In genomic region chr7:151058766-151059361, GRCh38 we compare ENCODE assay signal across 8 cellular contexts. TPM values are rescaled to one million over a fixed set of nuclear protein-coding genes. Genes with fewer than 3 reads are reported as not detected.
DNase-seq lines count a peak whose midpoint lies in the region; ATAC-seq lines count a peak whose summit lies in the region.

No MANE protein-coding gene starts in this region.

- H3K4me3 Mint-ChIP-seq in CD8-positive, alpha-beta memory T cell = peak overlapping the region; percentile 88 to 95 (median 94)

- H3K36me3 ChIP-seq in CD8-positive, alpha-beta memory T cell (ENCODE audit: insufficient read depth, low read length) = no peaks in the 10 kb centered on the region
- H3K36me3 ChIP-seq in HUES48 (ENCODE audit: control insufficient read depth, insufficient read depth, low read length) (no peaks in the 10 kb centered on the region), iPS-15b (ENCODE audit: control insufficient read depth, insufficient read depth, low read length) (no peaks in the 10 kb centered on the region), skeletal muscle tissue (ENCODE audit: control insufficient read depth in 3 of 3, insufficient read depth in 3 of 3, low read length in 3 of 3) (peaks cover 0 to 7% (median 4%) of the 10 kb centered on the region in 3 donors)

- POLR2A ChIA-PET in CD8-positive, alpha-beta memory T cell (lab: Charles Lee) = interaction anchor here (0.8 to 2.1 kb wide), 6 partner anchors 17 to 168 kb away, joined by 3 to 10 read pairs (median 6); partner anchors contain the start of genes ABCB8, ABCF2, FASTK and TMUB1

- peak in 1 of 5 donors; percentile 10 for DNase-seq in CD8-positive, alpha-beta memory T cell
- DNase-seq in activated naive CD4-positive, alpha-beta T cell treated with anti-CD3 and anti-CD28 coated beads, Interleukin-2, amount 50 U/mL, for 72 hours (ENCODE audit: low spot score in 2 of 2) = peak in 1 of 2 donors; percentile 33
- DNase-seq in posterior vena cava (ENCODE audit: low spot score) = no peak
- no peak for DNase-seq in NCI-H187 (lab: John Stamatoyannopoulos, UW)

- H3K9ac ChIP-seq in HUES48 (ENCODE audit: low read depth, low read length) (no peak overlapping the region), iPS-15b (ENCODE audit: low read depth, low read length) (no peak overlapping the region), skeletal muscle tissue (ENCODE audit: low read depth in 1 of 3, low read length in 3 of 3) (peak overlapping the region; percentile 83 to 97 (median 95))

- peaks cover 24 to 47% (median 36%) of the 10 kb centered on the region in 3 donors for H3K4me1 Mint-ChIP-seq in CD8-positive, alpha-beta memory T cell

- peaks cover 36% of the 10 kb centered on the region for H3K4me1 ChIP-seq in CD8-positive, alpha-beta memory T cell (ENCODE audit: insufficient read depth, low read length)
- H3K4me1 ChIP-seq in HUES48 (ENCODE audit: control insufficient read depth, insufficient read depth, low read length) = peaks cover 44% of the 10 kb centered on the region
- H3K4me1 ChIP-seq in iPS-15b (ENCODE audit: control insufficient read depth, insufficient read depth, low read length) = peaks cover 3% of the 10 kb centered on the region
- peaks cover 47 to 51% (median 49%) of the 10 kb centered on the region in 3 donors for H3K4me1 ChIP-seq in skeletal muscle tissue (ENCODE audit: control insufficient read depth in 3 of 3, insufficient read depth in 3 of 3, low read length in 3 of 3)

- intact Hi-C loops in posterior vena cava (cut with DNase I) = no loop called here

- ATAC-seq in activated naive CD4-positive, alpha-beta T cell treated with anti-CD3 and anti-CD28 coated beads, Interleukin-2, amount 50 U/mL, for 72 hours = no peak
- ATAC-seq in HG02588 (IDR thresholded peaks at IDR 0.05; ENCODE audit: unreplicated experiment) = no peak

- H3K4me3 ChIP-seq in CD8-positive, alpha-beta memory T cell (ENCODE audit: low read length) = peak overlapping the region; percentile 94
- H3K4me3 ChIP-seq in HUES48 (ENCODE audit: low read depth, low read length) (peak overlapping the region; percentile 86), iPS-15b (ENCODE audit: low read depth, low read length) (peak overlapping the region; percentile 58), skeletal muscle tissue (ENCODE audit: low read length in 3 of 3) (peak overlapping the region; percentile 86 to 94 (median 90))

- H3K27ac Mint-ChIP-seq in CD8-positive, alpha-beta memory T cell = peak overlapping the region; percentile 88 to 98 (median 98)
- peak overlapping the region; percentile 86 to 90 for H3K27ac Mint-ChIP-seq in activated naive CD4-positive, alpha-beta T cell treated with anti-CD3 and anti-CD28 coated beads, Interleukin-2, amount 50 U/mL, for 72 hours

- H3K9me3 Mint-ChIP-seq in CD8-positive, alpha-beta memory T cell = no peaks in the 10 kb centered on the region
- H3K9me3 Mint-ChIP-seq in activated naive CD4-positive, alpha-beta T cell treated with anti-CD3 and anti-CD28 coated beads, Interleukin-2, amount 50 U/mL, for 72 hours = no peaks in the 10 kb centered on the region

- CTCF ChIA-PET in CD8-positive, alpha-beta memory T cell (lab: Charles Lee) = interaction anchor here (0.6 to 1.6 kb wide), 5 partner anchors 30 to 96 kb away, joined by 3 to 5 read pairs (median 4); partner anchors contain the start of gene ABCB8

- H3K27me3 Mint-ChIP-seq in CD8-positive, alpha-beta memory T cell = no peaks in the 10 kb centered on the region

- peak overlapping the region; percentile 91 for H3K27ac ChIP-seq in CD8-positive, alpha-beta memory T cell (ENCODE audit: low read depth, low read length)
- H3K27ac ChIP-seq in HUES48 (ENCODE audit: low read depth, low read length) = peak overlapping the region; percentile 91
- H3K27ac ChIP-seq in skeletal muscle tissue (ENCODE audit: low read depth, low read length) = peak overlapping the region; percentile 98

- no peaks in the 10 kb centered on the region for H3K9me3 ChIP-seq in CD8-positive, alpha-beta memory T cell (ENCODE audit: low read length)
- no peaks in the 10 kb centered on the region for H3K9me3 ChIP-seq in HUES48 (ENCODE audit: control insufficient read depth, insufficient read depth, low read length)
- no peaks in the 10 kb centered on the region for H3K9me3 ChIP-seq in iPS-15b (ENCODE audit: control insufficient read depth, insufficient read depth, low read length)
- no peaks in the 10 kb centered on the region for H3K9me3 ChIP-seq in skeletal muscle tissue (ENCODE audit: control insufficient read depth in 3 of 3, low read length in 3 of 3)

- no peaks in the 10 kb centered on the region for H3K27me3 ChIP-seq in CD8-positive, alpha-beta memory T cell (ENCODE audit: insufficient read depth, low read length, poor library complexity, severe bottlenecking)
- peaks cover 4% of the 10 kb centered on the region; the same call in 1 of the 2 replicates for H3K27me3 ChIP-seq in HUES48 (ENCODE audit: control insufficient read depth, insufficient read depth, low read length)
- H3K27me3 ChIP-seq in iPS-15b (ENCODE audit: control insufficient read depth, insufficient read depth, low read length) = peaks cover 19% of the 10 kb centered on the region
- no peaks in the 10 kb centered on the region for H3K27me3 ChIP-seq in skeletal muscle tissue (ENCODE audit: control insufficient read depth in 3 of 3, insufficient read depth in 3 of 3, low read length in 3 of 3)

- H3K36me3 Mint-ChIP-seq in CD8-positive, alpha-beta memory T cell = peaks cover 0 to 20% (median 0%) of the 10 kb centered on the region in 3 donors
- H3K36me3 Mint-ChIP-seq in activated naive CD4-positive, alpha-beta T cell treated with anti-CD3 and anti-CD28 coated beads, Interleukin-2, amount 50 U/mL, for 72 hours = no peaks in the 10 kb centered on the region

RNA-seq across cellular contexts. Expression of gene SLC4A2, which starts 0.5 kb away (rescaled TPM):
- total RNA-seq in CD8-positive, alpha-beta memory T cell = 100 to 1,000 TPM; 119 to 121 TPM
- polyA plus RNA-seq in CD8-positive, alpha-beta memory T cell = 25.5 TPM
- total RNA-seq in activated naive CD4-positive, alpha-beta T cell treated with anti-CD3 and anti-CD28 coated beads, Interleukin-2, amount 50 U/mL, for 72 hours = 10 to 100 TPM; 48.9 to 99.6 TPM
- total RNA-seq in skeletal muscle tissue = 31.3 TPM
- 100 to 1,000 TPM; 105 to 212 TPM for total RNA-seq in posterior vena cava

RNA-seq across cellular contexts. Expression of gene CDK5, which starts 1.2 kb away (rescaled TPM):
- 10 to 100 TPM; 20.5 to 23.2 TPM for total RNA-seq in CD8-positive, alpha-beta memory T cell
- 14.3 TPM for polyA plus RNA-seq in CD8-positive, alpha-beta memory T cell
- 10 to 100 TPM; 13.0 to 19.4 TPM for total RNA-seq in activated naive CD4-positive, alpha-beta T cell treated with anti-CD3 and anti-CD28 coated beads, Interleukin-2, amount 50 U/mL, for 72 hours
- 5.7 TPM for total RNA-seq in skeletal muscle tissue
- total RNA-seq in posterior vena cava = 1 to 10 TPM; 5.2 to 7.3 TPM

RNA-seq across cellular contexts. Expression of gene ASIC3, which starts 10.5 kb away (rescaled TPM):
- 1 to 10 TPM; 2.6 to 3.6 TPM for total RNA-seq in CD8-positive, alpha-beta memory T cell
- not detected for polyA plus RNA-seq in CD8-positive, alpha-beta memory T cell
- 10 to 100 TPM in 1 of 2 donors, 1 to 10 TPM in 1; 7.6 to 19.7 TPM for total RNA-seq in activated naive CD4-positive, alpha-beta T cell treated with anti-CD3 and anti-CD28 coated beads, Interleukin-2, amount 50 U/mL, for 72 hours
- total RNA-seq in skeletal muscle tissue (not detected), posterior vena cava (1 to 10 TPM; 1.4 to 1.5 TPM)

RNA-seq across cellular contexts. Expression of gene FASTK, which starts 21.7 kb away (rescaled TPM):
- total RNA-seq in CD8-positive, alpha-beta memory T cell = 10 to 100 TPM; 83.1 to 88.8 TPM
- 52.0 TPM for polyA plus RNA-seq in CD8-positive, alpha-beta memory T cell
- 10 to 100 TPM; 27.0 to 62.0 TPM for total RNA-seq in activated naive CD4-positive, alpha-beta T cell treated with anti-CD3 and anti-CD28 coated beads, Interleukin-2, amount 50 U/mL, for 72 hours
- 55.3 TPM for total RNA-seq in skeletal muscle tissue
- total RNA-seq in posterior vena cava = 10 to 100 TPM; 35.5 to 56.3 TPM

RNA-seq across cellular contexts. Expression of gene TMUB1, which starts 24.4 kb away (rescaled TPM):
- total RNA-seq in CD8-positive, alpha-beta memory T cell = 10 to 100 TPM; 81.7 to 83.5 TPM
- 69.7 TPM for polyA plus RNA-seq in CD8-positive, alpha-beta memory T cell
- 10 to 100 TPM; 25.8 to 60.5 TPM for total RNA-seq in activated naive CD4-positive, alpha-beta T cell treated with anti-CD3 and anti-CD28 coated beads, Interleukin-2, amount 50 U/mL, for 72 hours
- 12.5 TPM for total RNA-seq in skeletal muscle tissue
- 10 to 100 TPM; 27.4 to 27.7 TPM for total RNA-seq in posterior vena cava

Comparison
In these comparisons a context has a peak if more than half of its experiments do, and no peak if none do; other contexts are left out.
1. H3K9ac ChIP-seq: peak in skeletal muscle tissue (3 of 3); none in HUES48 (single experiment) and iPS-15b (single experiment).
2. Peak in every context shown above with its lines, with median percentiles within 50 percentile points of each other: H3K27ac ChIP-seq and H3K4me3 ChIP-seq.